8 cellular contexts compared by ENCODE assay signal in genomic region chr12:100201604-100202423, GRCh38. TPM values are rescaled to one million over a fixed set of nuclear protein-coding genes. Genes with fewer than 3 reads are reported as not detected.
DNase-seq lines count a peak whose midpoint lies in the region; ATAC-seq and TF ChIP-seq lines count a peak whose summit lies in the region.

No MANE protein-coding gene starts in this region.

- in situ Hi-C loops in ACHN (cut with HindIII; ENCODE audit: low pct_ligation_motif_present, low pct_unique_long_range_greater_than_20kb, low sequenced_read_pairs), result no loop called here

- no peaks in the 10 kb centered on the region for H3K4me1 ChIP-seq in BE2C

- no peaks in the 10 kb centered on the region for H3K27me3 Mint-ChIP-seq in IgD-negative memory B cell
- no peaks in the 10 kb centered on the region for H3K27me3 Mint-ChIP-seq in naive B cell

- no peak for DNase-seq in BE2C
- no peak for DNase-seq in cardiac fibroblast (ENCODE audit: low read depth in 2 of 2)
- DNase-seq in naive B cell, result no peak
- DNase-seq in ACHN, result no peak

- H3K27ac Mint-ChIP-seq in IgD-negative memory B cell, result peak overlapping the region in 2 of 3 donors; percentile 62 to 93
- H3K27ac Mint-ChIP-seq in naive B cell, result peak overlapping the region in 5 of 6 donors; percentile 24 to 99 (median 97)

- TF ChIP-seq CTCF in BE2C (IDR thresholded peaks at IDR 0.05; ENCODE audit: low read depth, low read length) (no peak), cardiac fibroblast (IDR thresholded peaks at IDR 0.05; ENCODE audit: low read depth, low read length) (no peak)

- H3K4me3 Mint-ChIP-seq in IgD-negative memory B cell (peak overlapping the region; percentile 89 to 98 (median 95)), naive B cell (peak overlapping the region; percentile 93 to 99 (median 98))

- peaks cover 6% of the 10 kb centered on the region for H3K36me3 Mint-ChIP-seq in IgD-negative memory B cell
- H3K36me3 Mint-ChIP-seq in naive B cell, result peaks cover 0 to 4% of the 10 kb centered on the region in 2 donors

- H3K4me3 ChIP-seq in BE2C (ENCODE audit: low read depth, low read length) (peak overlapping the region; percentile 82), cardiac fibroblast (replicated peaks in 1 of 2; ENCODE audit: low read depth in 2 of 2, low read length in 2 of 2) (peak overlapping the region; percentile 68 to 80)

- ATAC-seq in naive B cell (ENCODE audit: low read depth in 2 of 2) (no peak), GM18870 (IDR thresholded peaks at IDR 0.05; ENCODE audit: unreplicated experiment) (no peak), GM19328 (IDR thresholded peaks at IDR 0.05; ENCODE audit: unreplicated experiment) (no peak), HG03439 (IDR thresholded peaks at IDR 0.05; ENCODE audit: unreplicated experiment) (no peak)

- no peaks in the 10 kb centered on the region for H3K36me3 ChIP-seq in BE2C

- no peaks in the 10 kb centered on the region for H3K9me3 Mint-ChIP-seq in IgD-negative memory B cell
- no peaks in the 10 kb centered on the region for H3K9me3 Mint-ChIP-seq in naive B cell

- no peaks in the 10 kb centered on the region for H3K9me3 ChIP-seq in BE2C

- no peaks in the 10 kb centered on the region for H3K27me3 ChIP-seq in BE2C

- peaks cover 6 to 27% (median 19%) of the 10 kb centered on the region in 3 donors for H3K4me1 Mint-ChIP-seq in IgD-negative memory B cell
- peaks cover 21 to 43% (median 36%) of the 10 kb centered on the region in 3 donors for H3K4me1 Mint-ChIP-seq in naive B cell

RNA-seq across cellular contexts. Expression of gene ACTR6, which starts 1.2 kb away (rescaled TPM):
- 23.5 TPM for polyA plus RNA-seq in BE2C (2012; ENCODE audit: insufficient read depth, insufficient read length, low read depth)
- polyA plus RNA-seq in IgD-negative memory B cell (29.8 TPM), naive B cell (ENCODE audit: low read depth in 6 of 6) (10 to 100 TPM; 29.3 to 40.0 (median 34.9) TPM)

RNA-seq across cellular contexts. Expression of gene BLTP3B, which starts 59.1 kb away (rescaled TPM):
- polyA plus RNA-seq in BE2C (2012; ENCODE audit: insufficient read depth, insufficient read length, low read depth), result 4.8 TPM
- polyA plus RNA-seq in IgD-negative memory B cell, result 20.5 TPM
- polyA plus RNA-seq in naive B cell (ENCODE audit: low read depth in 6 of 6), result 10 to 100 TPM; 19.9 to 34.6 (median 25.0) TPM
